In genomic region chr11:96186806-96187205, GRCh38 we compare ENCODE assay signal across 19 cellular contexts.
DNase-seq lines count a peak whose midpoint lies in the region; ATAC-seq and TF ChIP-seq lines count a peak whose summit lies in the region.
"Had no signal": no experiment of that assay in that cellular context is flagged by ENCODE, and none has a peak within 500 bp of the region (broad histone marks: within the 10 kb centered on the region; RNA-seq: fewer than 3 reads in every experiment).

No MANE protein-coding gene starts in this region.

- no peak overlapping the region for H3K4me2 ChIP-seq in neural progenitor cell

- POLR2A ChIA-PET in naive thymus-derived CD4-positive, alpha-beta T cell (lab: Charles Lee): interaction anchor here (1.5 kb wide), 1 partner anchor 13 kb away, joined by 7 read pairs; no protein-coding TSS in a partner anchor

- TF ChIP-seq CTCF in ascending aorta (IDR thresholded peaks at IDR 0.05): no peak
- no peak for TF ChIP-seq CTCF in neural progenitor cell (IDR thresholded peaks at IDR 0.05)

- H3K27ac Mint-ChIP-seq in CD4-positive, CD25-positive, alpha-beta regulatory T cell: peak overlapping the region in 2 of 3 donors; percentile 5 to 43
- H3K27ac Mint-ChIP-seq in naive thymus-derived CD4-positive, alpha-beta T cell: peak overlapping the region in 8 of 9 donors; percentile 17 to 90 (median 50)
- H3K27ac Mint-ChIP-seq in neural progenitor cell: no peak overlapping the region
- H3K27ac Mint-ChIP-seq: WTC11 had no signal

- peaks cover 37 to 67% (median 43%) of the 10 kb centered on the region in 4 donors for H3K4me1 Mint-ChIP-seq in CD4-positive, CD25-positive, alpha-beta regulatory T cell
- peaks cover 39 to 92% (median 88%) of the 10 kb centered on the region in 7 donors for H3K4me1 Mint-ChIP-seq in naive thymus-derived CD4-positive, alpha-beta T cell
- H3K4me1 Mint-ChIP-seq in neural progenitor cell: peaks cover 18% of the 10 kb centered on the region

- no peak overlapping the region for H3K4me3 Mint-ChIP-seq in CD4-positive, CD25-positive, alpha-beta regulatory T cell
- H3K4me3 Mint-ChIP-seq in naive thymus-derived CD4-positive, alpha-beta T cell: peak overlapping the region in 3 of 10 donors; percentile 74 to 79 (median 75)
- H3K4me3 Mint-ChIP-seq in neural progenitor cell: no peak overlapping the region
- H3K4me3 Mint-ChIP-seq: WTC11 had no signal

- no peaks in the 10 kb centered on the region for H3F3A ChIP-seq in neural progenitor cell (ENCODE audit: low read depth)

- intact Hi-C loops in ascending aorta (cut with DNase I): loop anchor here (2.0 kb wide), 1 partner anchor 16 kb away; no protein-coding TSS in a partner anchor
- intact Hi-C loops in naive thymus-derived CD4-positive, alpha-beta T cell (cut with micrococcal nuclease): no loop called here

- no peak for ATAC-seq in CD4-positive, CD25-positive, alpha-beta regulatory T cell (ENCODE audit: low read depth in 2 of 2)
- no peak for ATAC-seq in naive thymus-derived CD4-positive, alpha-beta T cell
- ATAC-seq: right lobe of liver, WTC11 had no signal

- peaks cover 21% of the 10 kb centered on the region for H3K4me1 ChIP-seq in CD4-positive, CD25-positive, alpha-beta regulatory T cell (ENCODE audit: control insufficient read depth, insufficient read depth, low read length, poor library complexity, severe bottlenecking)
- peaks cover 9 to 25% of the 10 kb centered on the region in 2 donors for H3K4me1 ChIP-seq in ascending aorta
- H3K4me1 ChIP-seq in naive thymus-derived CD4-positive, alpha-beta T cell (ENCODE audit: control insufficient read depth in 2 of 2, insufficient read depth in 2 of 2, low read length in 2 of 2): peaks cover 9 to 40% of the 10 kb centered on the region in 2 donors
- H3K4me1 ChIP-seq in neural progenitor cell: no peaks in the 10 kb centered on the region
- H3K4me1 ChIP-seq: right lobe of liver had no signal

- no peaks in the 10 kb centered on the region for H3K27me3 ChIP-seq in CD4-positive, CD25-positive, alpha-beta regulatory T cell (ENCODE audit: control insufficient read depth, insufficient read depth, low read length)
- H3K27me3 ChIP-seq in ascending aorta (no peaks in the 10 kb centered on the region), neural progenitor cell (no peaks in the 10 kb centered on the region)
- H3K27me3 ChIP-seq in naive thymus-derived CD4-positive, alpha-beta T cell (ENCODE audit: control insufficient read depth in 2 of 2, insufficient read depth in 2 of 2, low read length in 2 of 2): no peaks in the 10 kb centered on the region
- H3K27me3 ChIP-seq: right lobe of liver, vagina had no signal

- CTCF ChIA-PET in naive thymus-derived CD4-positive, alpha-beta T cell (lab: Charles Lee): interaction anchor here (0.7 to 1.4 kb wide), 2 partner anchors 10 to 14 kb away, joined by 3 read pairs; no protein-coding TSS in a partner anchor

- no peaks in the 10 kb centered on the region for H3K27me3 Mint-ChIP-seq in CD4-positive, CD25-positive, alpha-beta regulatory T cell
- no peaks in the 10 kb centered on the region for H3K27me3 Mint-ChIP-seq in naive thymus-derived CD4-positive, alpha-beta T cell
- H3K27me3 Mint-ChIP-seq in neural progenitor cell (ENCODE audit: insufficient read depth, low read depth): no peaks in the 10 kb centered on the region

- no peak overlapping the region for H3K9ac ChIP-seq in neural progenitor cell

- peaks cover 8% of the 10 kb centered on the region for H3K36me3 Mint-ChIP-seq in CD4-positive, CD25-positive, alpha-beta regulatory T cell
- peaks cover 8 to 21% (median 20%) of the 10 kb centered on the region in 5 donors for H3K36me3 Mint-ChIP-seq in naive thymus-derived CD4-positive, alpha-beta T cell
- peaks cover 5% of the 10 kb centered on the region for H3K36me3 Mint-ChIP-seq in neural progenitor cell

- H3K27ac ChIP-seq in CD4-positive, CD25-positive, alpha-beta regulatory T cell (ENCODE audit: insufficient read depth, low read length, poor library complexity, severe bottlenecking): no peak overlapping the region
- peak overlapping the region; percentile 71 to 83 for H3K27ac ChIP-seq in ascending aorta
- H3K27ac ChIP-seq in naive thymus-derived CD4-positive, alpha-beta T cell (ENCODE audit: low read depth, low read length): no peak overlapping the region
- no peak overlapping the region for H3K27ac ChIP-seq in neural progenitor cell
- H3K27ac ChIP-seq: right lobe of liver had no signal

- H3K9me3 ChIP-seq in CD4-positive, CD25-positive, alpha-beta regulatory T cell (ENCODE audit: control insufficient read depth in 2 of 2, low read length in 2 of 2): no peaks in the 10 kb centered on the region
- no peaks in the 10 kb centered on the region for H3K9me3 ChIP-seq in ascending aorta
- no peaks in the 10 kb centered on the region for H3K9me3 ChIP-seq in naive thymus-derived CD4-positive, alpha-beta T cell (ENCODE audit: control insufficient read depth in 2 of 3, low read length in 3 of 3)
- no peaks in the 10 kb centered on the region for H3K9me3 ChIP-seq in neural progenitor cell (ENCODE audit: low read depth)
- H3K9me3 ChIP-seq: left ventricle myocardium inferior, right lobe of liver, vagina had no signal

- H3K9me3 Mint-ChIP-seq in CD4-positive, CD25-positive, alpha-beta regulatory T cell: no peaks in the 10 kb centered on the region
- H3K9me3 Mint-ChIP-seq in naive thymus-derived CD4-positive, alpha-beta T cell: peaks cover 0 to 3% (median 0%) of the 10 kb centered on the region in 11 donors
- H3K9me3 Mint-ChIP-seq in neural progenitor cell: peaks cover 3% of the 10 kb centered on the region

- no peak overlapping the region for H2AFZ ChIP-seq in neural progenitor cell (replicated peaks)

- H3K4me3 ChIP-seq in CD4-positive, CD25-positive, alpha-beta regulatory T cell (ENCODE audit: low read depth, low read length): no peak overlapping the region
- H3K4me3 ChIP-seq in ascending aorta: no peak overlapping the region
- no peak overlapping the region for H3K4me3 ChIP-seq in naive thymus-derived CD4-positive, alpha-beta T cell (ENCODE audit: low read length)
- H3K4me3 ChIP-seq in neural progenitor cell: no peak overlapping the region
- H3K4me3 ChIP-seq: left ventricle myocardium inferior, right lobe of liver, vagina had no signal

- no peaks in the 10 kb centered on the region for H3K79me2 ChIP-seq in neural progenitor cell (ENCODE audit: low read depth)

- no peaks in the 10 kb centered on the region for H4K20me1 ChIP-seq in neural progenitor cell (ENCODE audit: low read depth)

- no peak for DNase-seq in CD4-positive, CD25-positive, alpha-beta regulatory T cell
- DNase-seq in HCEC 1CT (peak; percentile 34), ascending aorta (ENCODE audit: low spot score in 2 of 2) (no peak), neural progenitor cell (ENCODE audit: low spot score) (no peak), KG1 (lab: John Stamatoyannopoulos, UW) (no peak)
- no peak for DNase-seq in naive thymus-derived CD4-positive, alpha-beta T cell
- DNase-seq in stimulated activated CD4-positive, alpha-beta T cell treated with anti-CD3 and anti-CD28 coated beads, Interleukin-2, amount 100 ng/mL, for 24 hours: no peak
- DNase-seq: activated naive CD4-positive, alpha-beta T cell treated with anti-CD3 and anti-CD28 coated beads, Interleukin-2, amount 50 U/mL, for 16 hours; AML-193; GDM1; Karpas-422; left ventricle myocardium inferior; NCI-H1092 treated with DMSO at 0.1 percent for 48 hours; NCI-H2107; NCI-H524 treated with DMSO at 0.1 percent for 48 hours; right lobe of liver; SHP77 had no signal

- no peaks in the 10 kb centered on the region for H3K36me3 ChIP-seq in CD4-positive, CD25-positive, alpha-beta regulatory T cell (ENCODE audit: control insufficient read depth, insufficient read depth, low read length)
- no peaks in the 10 kb centered on the region for H3K36me3 ChIP-seq in ascending aorta
- no peaks in the 10 kb centered on the region for H3K36me3 ChIP-seq in naive thymus-derived CD4-positive, alpha-beta T cell (ENCODE audit: control insufficient read depth in 2 of 3, insufficient read depth in 3 of 3, low read length in 3 of 3)
- no peaks in the 10 kb centered on the region for H3K36me3 ChIP-seq in neural progenitor cell
- H3K36me3 ChIP-seq: left ventricle myocardium inferior, right lobe of liver, vagina had no signal

Comparison
In these comparisons a context has a peak if more than half of its experiments do, and no peak if none do; other contexts are left out.
1. H3K27ac ChIP-seq: peak in ascending aorta (2 of 2); none in CD4-positive, CD25-positive, alpha-beta regulatory T cell (single experiment), naive thymus-derived CD4-positive, alpha-beta T cell (single experiment) and neural progenitor cell (single experiment).